29 cellular contexts compared by ENCODE assay signal in the genomic region with DNA sequence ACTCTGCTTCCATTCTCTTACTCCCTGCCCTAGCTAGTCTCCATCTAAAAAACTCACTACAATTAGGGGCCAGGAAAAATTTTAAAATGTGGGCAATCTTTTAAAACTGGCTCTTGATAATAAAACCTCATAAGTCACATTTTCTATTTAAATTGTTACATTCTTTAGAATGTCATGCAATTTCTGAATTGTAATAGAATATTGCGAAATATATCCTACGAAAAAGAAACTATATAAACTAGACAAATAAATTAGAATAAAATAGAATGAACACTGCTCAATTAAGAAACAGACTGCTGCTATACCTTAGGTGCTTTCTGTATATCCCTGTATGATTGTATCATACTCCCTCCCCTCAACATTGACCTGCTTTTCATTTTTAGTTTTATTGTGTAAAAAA.
"Had no signal": no experiment of that assay in that cellular context is flagged by ENCODE, and none has a peak within 500 bp of the region (broad histone marks: within the 10 kb centered on the region; RNA-seq: fewer than 3 reads in every experiment).

No MANE protein-coding gene starts in this region.

- H3K9me3 ChIP-seq: colonic mucosa, esophagus muscularis mucosa, esophagus squamous epithelium, gastrocnemius medialis, gastroesophageal sphincter had no signal

- H3K4me3 Mint-ChIP-seq: dendritic cell treated with granulocyte-macrophage colony-stimulating factor and Interleukin-4, amounts not matched to agents 40 ng/mL and 50 ng/mL, for 4 days; effector memory CD8-positive, alpha-beta T cell; endodermal cell had no signal

- DNase-seq: colonic mucosa; cortex of kidney; dermis blood vessel endothelial cell; dorsolateral prefrontal cortex; effector CD4-positive, alpha-beta T cell; effector CD8-positive, alpha-beta T cell; effector memory CD4-positive, alpha-beta T cell; effector memory CD8-positive, alpha-beta T cell; endodermal cell; erythroblast; esophagus squamous epithelium; foreskin fibroblast; foreskin keratinocyte; foreskin melanocyte; gastrocnemius medialis; head of caudate nucleus; heart left ventricle; heart right ventricle had no signal

- H3K4me2 ChIP-seq: hepatocyte had no signal

- ATAC-seq: effector memory CD8-positive, alpha-beta T cell; esophagus mucosa; foreskin keratinocyte; gastrocnemius medialis; gastroesophageal sphincter; heart left ventricle; heart right ventricle had no signal

- H3K4me1 ChIP-seq: colonic mucosa, esophagus muscularis mucosa, esophagus squamous epithelium, foreskin keratinocyte, gastrocnemius medialis, gastroesophageal sphincter, heart left ventricle, heart right ventricle had no signal

- H3K4me3 ChIP-seq: colonic mucosa, coronary artery, dorsolateral prefrontal cortex, esophagus muscularis mucosa, esophagus squamous epithelium, gastrocnemius medialis, gastroesophageal sphincter, heart left ventricle, heart right ventricle, hepatocyte had no signal

- H3K27me3 Mint-ChIP-seq: dendritic cell treated with granulocyte-macrophage colony-stimulating factor and Interleukin-4, amounts not matched to agents 40 ng/mL and 50 ng/mL, for 4 days; effector memory CD8-positive, alpha-beta T cell had no signal

- H2AFZ ChIP-seq: hepatocyte had no signal

- H3K27ac Mint-ChIP-seq: dendritic cell treated with granulocyte-macrophage colony-stimulating factor and Interleukin-4, amounts not matched to agents 40 ng/mL and 50 ng/mL, for 4 days; effector memory CD8-positive, alpha-beta T cell; endodermal cell had no signal

- H3K27me3 ChIP-seq: colonic mucosa, dorsolateral prefrontal cortex, esophagus muscularis mucosa, esophagus squamous epithelium, foreskin keratinocyte, gastrocnemius medialis, gastroesophageal sphincter, heart left ventricle, hepatocyte had no signal

- H3K9me3 Mint-ChIP-seq: endodermal cell had no signal

- H3K79me2 ChIP-seq: hepatocyte had no signal

- H3K36me3 ChIP-seq: colonic mucosa, esophagus muscularis mucosa, esophagus squamous epithelium, gastrocnemius medialis, gastroesophageal sphincter, heart left ventricle, heart right ventricle had no signal

- FAIRE-seq: colon, endometrium, endothelial cell of umbilical vein, frontal cortex had no signal

- H3K27ac ChIP-seq: colonic mucosa, coronary artery, dorsolateral prefrontal cortex, epithelial cell of prostate, esophagus muscularis mucosa, esophagus squamous epithelium, foreskin keratinocyte, gastrocnemius medialis, gastroesophageal sphincter, heart left ventricle, heart right ventricle, hepatocyte had no signal
